Comparison of ENCODE assay signal across 8 cellular contexts in the genomic region with DNA sequence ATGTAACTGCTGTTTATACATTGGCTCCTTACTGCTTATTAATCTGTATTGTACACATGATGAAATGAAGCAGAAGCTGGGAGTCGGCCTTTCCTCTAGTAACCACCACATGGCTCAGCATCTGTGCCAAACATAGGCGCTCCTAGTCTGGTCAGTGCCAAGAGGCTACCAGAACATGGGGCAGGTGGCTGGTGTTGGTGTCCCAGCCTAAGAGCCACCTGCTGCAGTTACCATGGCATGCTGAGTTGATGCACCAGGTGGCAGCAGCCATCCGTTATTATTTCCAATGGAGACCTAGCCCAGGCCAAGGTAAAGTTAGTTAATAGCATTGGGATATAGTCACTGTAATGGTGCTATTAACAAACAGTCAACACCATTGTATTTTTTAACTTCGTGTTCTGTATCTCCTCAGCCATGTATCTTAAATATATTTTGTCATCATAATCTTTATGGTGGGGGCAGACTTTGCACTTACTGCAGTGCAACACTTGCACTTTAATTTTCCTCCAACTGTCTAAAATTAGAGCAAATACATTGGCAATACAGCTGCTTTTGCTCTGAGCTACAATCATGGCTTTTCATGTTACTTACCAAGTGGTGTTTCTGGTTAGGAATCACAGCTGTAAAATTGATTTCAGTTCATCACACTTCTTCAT. TPM values are rescaled to one million over a fixed set of nuclear protein-coding genes. Genes with fewer than 3 reads are reported as not detected.
A peak's percentile ranks its signal among the peaks of the same experiment; 100 is the strongest.
DNase-seq lines count a peak whose midpoint lies in the region; ATAC-seq and TF ChIP-seq lines count a peak whose summit lies in the region.

No MANE protein-coding gene starts in this region.

- no peaks in the 10 kb centered on the region for H3K27me3 Mint-ChIP-seq in activated CD8-positive, alpha-beta memory T cell treated with anti-CD3 and anti-CD28 coated beads, Interleukin-2, amount 10 ng/mL, durations not matched to agents 7 days and 5 days
- H3K27me3 Mint-ChIP-seq in central memory CD8-positive, alpha-beta T cell, result no peaks in the 10 kb centered on the region

- H3K9me3 Mint-ChIP-seq in activated CD8-positive, alpha-beta memory T cell treated with anti-CD3 and anti-CD28 coated beads, Interleukin-2, amount 10 ng/mL, durations not matched to agents 7 days and 5 days (ENCODE audit: low read depth), result no peaks in the 10 kb centered on the region
- H3K9me3 Mint-ChIP-seq in central memory CD8-positive, alpha-beta T cell, result no peaks in the 10 kb centered on the region

- no peaks in the 10 kb centered on the region for H3K4me1 Mint-ChIP-seq in activated CD8-positive, alpha-beta memory T cell treated with anti-CD3 and anti-CD28 coated beads, Interleukin-2, amount 10 ng/mL, durations not matched to agents 7 days and 5 days
- H3K4me1 Mint-ChIP-seq in central memory CD8-positive, alpha-beta T cell, result no peaks in the 10 kb centered on the region

- H3K36me3 Mint-ChIP-seq in activated CD8-positive, alpha-beta memory T cell treated with anti-CD3 and anti-CD28 coated beads, Interleukin-2, amount 10 ng/mL, durations not matched to agents 7 days and 5 days, result peaks cover 16% of the 10 kb centered on the region
- H3K36me3 Mint-ChIP-seq in central memory CD8-positive, alpha-beta T cell (ENCODE audit: insufficient read depth), result peaks cover 68% of the 10 kb centered on the region

- H3K9ac ChIP-seq in liver (ENCODE audit: low read depth in 1 of 2, low read length in 2 of 2), result no peak overlapping the region

- H3K4me3 Mint-ChIP-seq in activated CD8-positive, alpha-beta memory T cell treated with anti-CD3 and anti-CD28 coated beads, Interleukin-2, amount 10 ng/mL, durations not matched to agents 7 days and 5 days, result no peak overlapping the region
- H3K4me3 Mint-ChIP-seq in central memory CD8-positive, alpha-beta T cell, result no peak overlapping the region

- intact Hi-C loops in vagina (cut with DNase I), result no loop called here

- no peak overlapping the region for H3K27ac Mint-ChIP-seq in activated CD8-positive, alpha-beta memory T cell treated with anti-CD3 and anti-CD28 coated beads, Interleukin-2, amount 10 ng/mL, durations not matched to agents 7 days and 5 days
- H3K27ac Mint-ChIP-seq in central memory CD8-positive, alpha-beta T cell (ENCODE audit: low read depth), result no peak overlapping the region

- TF ChIP-seq RAD21 in Ishikawa (IDR thresholded peaks at IDR 0.05; ENCODE audit: low read depth) (peak; percentile 68), liver (IDR thresholded peaks at IDR 0.05) (peak; percentile 64 to 79)

- CTCF ChIA-PET in activated CD8-positive, alpha-beta memory T cell treated with anti-CD3 and anti-CD28 coated beads, Interleukin-2, amount 10 ng/mL, durations not matched to agents 7 days and 5 days (lab: Charles Lee), result interaction anchor here (1.4 to 1.6 kb wide), 3 partner anchors 9 to 673 kb away, joined by 4 to 5 read pairs (median 5); no protein-coding TSS in a partner anchor

- H3K4me1 ChIP-seq in Peyer's patch, result no peaks in the 10 kb centered on the region
- no peaks in the 10 kb centered on the region for H3K4me1 ChIP-seq in liver (ENCODE audit: control insufficient read depth in 4 of 4, insufficient read depth in 4 of 4, low read length in 3 of 4)
- peaks cover 4% of the 10 kb centered on the region for H3K4me1 ChIP-seq in vagina

- no peaks in the 10 kb centered on the region for H3K27me3 ChIP-seq in Peyer's patch
- H3K27me3 ChIP-seq in liver (ENCODE audit: control insufficient read depth in 4 of 4, insufficient read depth in 4 of 4, low read length in 3 of 4), result no peaks in the 10 kb centered on the region
- no peaks in the 10 kb centered on the region for H3K27me3 ChIP-seq in vagina

- H3K9me3 ChIP-seq in Peyer's patch (no peaks in the 10 kb centered on the region), liver (ENCODE audit: control insufficient read depth in 4 of 4, low read length in 3 of 4) (no peaks in the 10 kb centered on the region), vagina (no peaks in the 10 kb centered on the region)

- peak in 4 of 6 experiments; percentile 23 to 62 (median 59) for TF ChIP-seq CTCF in Peyer's patch (IDR thresholded peaks at IDR 0.05)
- peak; percentile 39 for TF ChIP-seq CTCF in liver (IDR thresholded peaks at IDR 0.05; ENCODE audit: low read depth, low read length, missing input control)
- TF ChIP-seq CTCF in vagina (IDR thresholded peaks at IDR 0.05), result peak in 2 of 3 experiments; percentile 33 to 43

- H3K36me3 ChIP-seq in Peyer's patch (peaks cover 0 to 92% (median 0%) of the 10 kb centered on the region in 3 donors), liver (ENCODE audit: control insufficient read depth in 4 of 4, insufficient read depth in 3 of 4, low read depth in 1 of 4, low read length in 3 of 4) (peaks cover 10 to 74% (median 53%) of the 10 kb centered on the region in 4 donors), vagina (peaks cover 0 to 77% of the 10 kb centered on the region in 2 donors)

- WGBS in liver, result 76% methylated on average over 4 of the region's 4 CpGs

- no peak for TF ChIP-seq POLR2A in Peyer's patch (IDR thresholded peaks at IDR 0.05)
- no peak for TF ChIP-seq POLR2A in vagina (IDR thresholded peaks at IDR 0.05)

- H3K4me3 ChIP-seq in Peyer's patch, result no peak overlapping the region
- no peak overlapping the region for H3K4me3 ChIP-seq in liver (ENCODE audit: low read depth in 1 of 3, low read length in 3 of 3)
- no peak overlapping the region for H3K4me3 ChIP-seq in vagina

- ATAC-seq in activated CD8-positive, alpha-beta memory T cell treated with anti-CD3 and anti-CD28 coated beads, Interleukin-2, amount 10 ng/mL, durations not matched to agents 7 days and 5 days, result peak; percentile 66
- peak; percentile 54 for ATAC-seq in central memory CD8-positive, alpha-beta T cell (replicated peaks; ENCODE audit: extremely low read depth, poor library complexity, severe bottlenecking)
- ATAC-seq in HG02763 (IDR thresholded peaks at IDR 0.05; ENCODE audit: unreplicated experiment), result no peak

- no peak for TF ChIP-seq EP300 in Ishikawa (IDR thresholded peaks at IDR 0.05; ENCODE audit: borderline replicate concordance)

- H3K27ac ChIP-seq in Peyer's patch (no peak overlapping the region), liver (ENCODE audit: low read depth in 1 of 2, low read length in 2 of 2) (no peak overlapping the region), vagina (no peak overlapping the region)

- DNase-seq in activated CD8-positive, alpha-beta memory T cell treated with anti-CD3 and anti-CD28 coated beads, Interleukin-2, amount 10 ng/mL, durations not matched to agents 7 days and 5 days, result peak; percentile 52
- DNase-seq in activated CD8-positive, alpha-beta memory T cell treated with anti-CD3 and anti-CD28 coated beads, Interleukin-2, amount 50 U/mL, for 4 hours, result no peak
- DNase-seq in Peyer's patch, result peak in 2 of 3 donors; percentile 61 to 70
- DNase-seq in central memory CD8-positive, alpha-beta T cell (ENCODE audit: low spot score in 2 of 2), result no peak
- no peak for DNase-seq in vagina (ENCODE audit: extremely low spot score in 2 of 2)

TF ChIP-seq in Ishikawa, 13 proteins besides CTCF, POLR2A, EP300 and RAD21:
- TF ChIP-seq TEAD4 (IDR thresholded peaks at IDR 0.05) (no peak), YY1 (IDR thresholded peaks at IDR 0.05; ENCODE audit: low read depth) (no peak), ZBTB7A (IDR thresholded peaks at IDR 0.05; ENCODE audit: low read depth) (no peak)

TF ChIP-seq in liver, 16 proteins besides CTCF, POLR2A, EP300 and RAD21:
- TF ChIP-seq, protein P1, sequence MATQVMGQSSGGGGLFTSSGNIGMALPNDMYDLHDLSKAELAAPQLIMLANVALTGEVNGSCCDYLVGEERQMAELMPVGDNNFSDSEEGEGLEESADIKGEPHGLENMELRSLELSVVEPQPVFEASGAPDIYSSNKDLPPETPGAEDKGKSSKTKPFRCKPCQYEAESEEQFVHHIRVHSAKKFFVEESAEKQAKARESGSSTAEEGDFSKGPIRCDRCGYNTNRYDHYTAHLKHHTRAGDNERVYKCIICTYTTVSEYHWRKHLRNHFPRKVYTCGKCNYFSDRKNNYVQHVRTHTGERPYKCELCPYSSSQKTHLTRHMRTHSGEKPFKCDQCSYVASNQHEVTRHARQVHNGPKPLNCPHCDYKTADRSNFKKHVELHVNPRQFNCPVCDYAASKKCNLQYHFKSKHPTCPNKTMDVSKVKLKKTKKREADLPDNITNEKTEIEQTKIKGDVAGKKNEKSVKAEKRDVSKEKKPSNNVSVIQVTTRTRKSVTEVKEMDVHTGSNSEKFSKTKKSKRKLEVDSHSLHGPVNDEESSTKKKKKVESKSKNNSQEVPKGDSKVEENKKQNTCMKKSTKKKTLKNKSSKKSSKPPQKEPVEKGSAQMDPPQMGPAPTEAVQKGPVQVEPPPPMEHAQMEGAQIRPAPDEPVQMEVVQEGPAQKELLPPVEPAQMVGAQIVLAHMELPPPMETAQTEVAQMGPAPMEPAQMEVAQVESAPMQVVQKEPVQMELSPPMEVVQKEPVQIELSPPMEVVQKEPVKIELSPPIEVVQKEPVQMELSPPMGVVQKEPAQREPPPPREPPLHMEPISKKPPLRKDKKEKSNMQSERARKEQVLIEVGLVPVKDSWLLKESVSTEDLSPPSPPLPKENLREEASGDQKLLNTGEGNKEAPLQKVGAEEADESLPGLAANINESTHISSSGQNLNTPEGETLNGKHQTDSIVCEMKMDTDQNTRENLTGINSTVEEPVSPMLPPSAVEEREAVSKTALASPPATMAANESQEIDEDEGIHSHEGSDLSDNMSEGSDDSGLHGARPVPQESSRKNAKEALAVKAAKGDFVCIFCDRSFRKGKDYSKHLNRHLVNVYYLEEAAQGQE (IDR thresholded peaks at IDR 0.05), result no peak
- TF ChIP-seq SP1 (IDR thresholded peaks at IDR 0.05), result no peak
TF ChIP-seq in liver: peak in this region for 0.

RNA-seq across cellular contexts. Expression of gene HBP1, which starts 33.1 kb away (rescaled TPM):
- total RNA-seq in activated CD8-positive, alpha-beta memory T cell treated with anti-CD3 and anti-CD28 coated beads, Interleukin-2, amount 10 ng/mL, durations not matched to agents 7 days and 5 days, result 10 to 100 TPM; 22.5 to 25.5 TPM
- total RNA-seq in Peyer's patch, result 10 to 100 TPM; 57.6 to 67.7 (median 66.9) TPM
- total RNA-seq in liver, result 10 to 100 TPM; 63.5 to 67.9 TPM
- polyA plus RNA-seq in liver, result 10 to 100 TPM; 24.6 to 32.6 TPM
- total RNA-seq in vagina, result 91.3 TPM

Comparison
In these comparisons a context has a peak if more than half of its experiments do, and no peak if none do; other contexts are left out.
1. DNase-seq: peak in activated CD8-positive, alpha-beta memory T cell treated with anti-CD3 and anti-CD28 coated beads, Interleukin-2, amount 10 ng/mL, durations not matched to agents 7 days and 5 days (single experiment) and Peyer's patch (2 of 3); none in activated CD8-positive, alpha-beta memory T cell treated with anti-CD3 and anti-CD28 coated beads, Interleukin-2, amount 50 U/mL, for 4 hours (single experiment), central memory CD8-positive, alpha-beta T cell (0 of 2) and vagina (0 of 2).
2. Peak in every context shown above with its lines, with median percentiles within 50 percentile points of each other: CTCF ChIP-seq.